Comparison of ENCODE assay signal across 18 cellular contexts in genomic region chr13:50275392-50276063, GRCh38.
DNase-seq lines count a peak whose midpoint lies in the region; ATAC-seq, FAIRE-seq and TF ChIP-seq lines count a peak whose summit lies in the region.
"Had no signal": no experiment of that assay in that cellular context is flagged by ENCODE, and none has a peak within 500 bp of the region (broad histone marks: within the 10 kb centered on the region; RNA-seq: fewer than 3 reads in every experiment).

No MANE protein-coding gene starts in this region.

- no peaks in the 10 kb centered on the region for H3K27me3 ChIP-seq in HepG2 (ENCODE audit: control insufficient read depth in 1 of 2, insufficient read depth in 2 of 2, low read length in 2 of 2)
- H3K27me3 ChIP-seq: neural progenitor cell had no signal

- no peak for TF ChIP-seq POLR2A in HepG2 (IDR thresholded peaks at IDR 0.05; ENCODE audit: insufficient read depth in 1 of 2, low read depth in 2 of 2, low read length in 2 of 2)

- no peak for TF ChIP-seq EP300 in HepG2 (IDR thresholded peaks at IDR 0.05; ENCODE audit: low read depth in 2 of 2, low read length in 2 of 2)
- no peak for TF ChIP-seq EP300 in HepG2 (CRISPR knock-in tag; IDR thresholded peaks at IDR 0.05; ENCODE audit: borderline replicate concordance)

- peaks cover 11% of the 10 kb centered on the region for H3K27me3 Mint-ChIP-seq in activated CD4-positive, alpha-beta memory T cell treated with anti-CD3 and anti-CD28 coated beads for 36 hours
- peaks cover 19% of the 10 kb centered on the region for H3K27me3 Mint-ChIP-seq in activated CD4-positive, alpha-beta memory T cell treated with anti-CD3 and anti-CD28 coated beads, Interleukin-2, amount 10 ng/mL, durations not matched to agents 7 days and 5 days
- H3K27me3 Mint-ChIP-seq: central memory CD8-positive, alpha-beta T cell had no signal

- H3K4me3 Mint-ChIP-seq in activated CD4-positive, alpha-beta memory T cell treated with anti-CD3 and anti-CD28 coated beads for 36 hours, result no peak overlapping the region
- H3K4me3 Mint-ChIP-seq in activated CD4-positive, alpha-beta memory T cell treated with anti-CD3 and anti-CD28 coated beads, Interleukin-2, amount 10 ng/mL, durations not matched to agents 7 days and 5 days, result no peak overlapping the region
- H3K4me3 Mint-ChIP-seq: activated T-cell treated with anti-CD3 and anti-CD28 coated beads, Interleukin-2, amount 50 U/mL, for 24 hours; central memory CD8-positive, alpha-beta T cell; HFFc6; memory B cell; neural progenitor cell had no signal

- no TSS peak for BruUV-seq in HepG2 (replicated peaks; lab: Mats Ljungman, UMichigan)

- DNase-seq in activated CD4-positive, alpha-beta memory T cell treated with anti-CD3 and anti-CD28 coated beads for 36 hours, result peak; percentile 18
- no peak for DNase-seq in activated CD4-positive, alpha-beta memory T cell treated with anti-CD3 and anti-CD28 coated beads, Interleukin-2, amount 10 ng/mL, durations not matched to agents 7 days and 5 days
- peak; percentile 5 to 60 for DNase-seq in T47D (ENCODE audit: low read depth in 1 of 2, low spot score in 1 of 2)
- peak; percentile 54 for DNase-seq in HepG2 (ENCODE audit: low spot score)
- DNase-seq: activated T-cell treated with anti-CD3 and anti-CD28 coated beads, Interleukin-2, amount 50 U/mL, for 24 hours; COR-L47; HFFc6; Kasumi-1; NK-92 treated with Interleukin-12 subunit alpha and Interleukin-12 subunit beta, amount 100 ng/mL, for 24 hours; retina had no signal

- H3K36me3 Mint-ChIP-seq in activated CD4-positive, alpha-beta memory T cell treated with anti-CD3 and anti-CD28 coated beads for 36 hours, result no peaks in the 10 kb centered on the region
- no peaks in the 10 kb centered on the region for H3K36me3 Mint-ChIP-seq in activated CD4-positive, alpha-beta memory T cell treated with anti-CD3 and anti-CD28 coated beads, Interleukin-2, amount 10 ng/mL, durations not matched to agents 7 days and 5 days (ENCODE audit: low read depth)
- H3K36me3 Mint-ChIP-seq: neural progenitor cell had no signal

- peaks cover 9% of the 10 kb centered on the region for H3K9me3 Mint-ChIP-seq in activated CD4-positive, alpha-beta memory T cell treated with anti-CD3 and anti-CD28 coated beads for 36 hours
- H3K9me3 Mint-ChIP-seq in activated CD4-positive, alpha-beta memory T cell treated with anti-CD3 and anti-CD28 coated beads, Interleukin-2, amount 10 ng/mL, durations not matched to agents 7 days and 5 days, result peaks cover 2% of the 10 kb centered on the region
- H3K9me3 Mint-ChIP-seq: central memory CD8-positive, alpha-beta T cell had no signal

- H3K4me2 ChIP-seq in HepG2 (ENCODE audit: low read depth, low read length), result no peak overlapping the region
- H3K4me2 ChIP-seq: neural progenitor cell had no signal

- intact Hi-C loops in activated CD4-positive, alpha-beta memory T cell treated with anti-CD3 and anti-CD28 coated beads for 36 hours (cut with micrococcal nuclease), result no loop called here
- intact Hi-C loops in HepG2 (cut with micrococcal nuclease; ENCODE audit: unreplicated experiment), result no loop called here

- TF ChIP-seq RAD21 in HepG2 (CRISPR knock-in tag; IDR thresholded peaks at IDR 0.05), result no peak

- H3K9me3 ChIP-seq in HepG2 (ENCODE audit: low read length), result peaks cover 10% of the 10 kb centered on the region

- no peak overlapping the region for H2AFZ ChIP-seq in HepG2 (ENCODE audit: low read length)
- H2AFZ ChIP-seq: neural progenitor cell had no signal

- H3K4me1 ChIP-seq in HepG2 (ENCODE audit: insufficient read depth, low read length), result peaks cover 7% of the 10 kb centered on the region; the same call in 1 of the 2 replicates

- WGBS in HepG2 (ENCODE audit: low lambda C conversion rate), result 88% methylated on average over 1 of the region's 1 CpG

- H4K20me1 ChIP-seq in HepG2 (ENCODE audit: insufficient read depth, low read length), result no peaks in the 10 kb centered on the region; the same call in 1 of the 2 replicates

- no peak overlapping the region for H3K4me3 ChIP-seq in HepG2 (replicated peaks in 1 of 3; ENCODE audit: insufficient read depth in 1 of 3, low read depth in 2 of 3, low read length in 3 of 3)
- H3K4me3 ChIP-seq: neural progenitor cell had no signal

- H3K9ac ChIP-seq in HepG2 (ENCODE audit: insufficient read depth, low read depth, low read length), result no peak overlapping the region
- H3K9ac ChIP-seq: neural progenitor cell had no signal

- in situ Hi-C loops in T47D (cut with HindIII; ENCODE audit: low pct_unique_long_range_greater_than_20kb, low sequenced_read_pairs), result no loop called here
- in situ Hi-C loops in HepG2 (cut with HindIII; ENCODE audit: extremely low pct_ligation_motif_present, low pct_unique_long_range_greater_than_20kb), result no loop called here

- CTCF ChIA-PET in activated CD4-positive, alpha-beta memory T cell treated with anti-CD3 and anti-CD28 coated beads for 36 hours (lab: Charles Lee), result interaction anchor here (1.2 kb wide), 1 partner anchor 299 kb away, joined by 4 read pairs; no protein-coding TSS in a partner anchor
- CTCF ChIA-PET in activated CD4-positive, alpha-beta memory T cell treated with anti-CD3 and anti-CD28 coated beads, Interleukin-2, amount 10 ng/mL, durations not matched to agents 7 days and 5 days (lab: Charles Lee), result no interaction called here
- CTCF ChIA-PET in HepG2 (lab: Yijun Ruan, JAX; ENCODE audit: low intra/inter-chr PET ratio, low total read pairs), result no interaction called here

- no peak for FAIRE-seq in HepG2 (lab: Jason Lieb, UNC)

- TF ChIP-seq CTCF in LNCAP (IDR thresholded peaks at IDR 0.05) (peak; percentile 32; the same call in 1 of the 2 replicates), HepG2 (CRISPR knock-in tag; IDR thresholded peaks at IDR 0.05) (no peak)

- H3K79me2 ChIP-seq in HepG2 (ENCODE audit: insufficient read depth, low read length), result peaks cover 21% of the 10 kb centered on the region

- ATAC-seq in HepG2 (peak; percentile 49; the same call in 2 of the 3 replicates), GM19328 (IDR thresholded peaks at IDR 0.05; ENCODE audit: unreplicated experiment) (no peak), HG03571 (IDR thresholded peaks at IDR 0.05; ENCODE audit: unreplicated experiment) (no peak), GM19023 (IDR thresholded peaks at IDR 0.05; ENCODE audit: unreplicated experiment) (no peak)
- ATAC-seq: Right ventricle myocardium inferior had no signal

- POLR2A ChIA-PET in activated CD4-positive, alpha-beta memory T cell treated with anti-CD3 and anti-CD28 coated beads for 36 hours (lab: Charles Lee), result no interaction called here
- POLR2A ChIA-PET in activated CD4-positive, alpha-beta memory T cell treated with anti-CD3 and anti-CD28 coated beads, Interleukin-2, amount 10 ng/mL, durations not matched to agents 7 days and 5 days (lab: Charles Lee), result no interaction called here
- POLR2A ChIA-PET in HepG2 (lab: Yijun Ruan, JAX), result no interaction called here

- H3K27ac Mint-ChIP-seq in activated CD4-positive, alpha-beta memory T cell treated with anti-CD3 and anti-CD28 coated beads for 36 hours, result no peak overlapping the region
- no peak overlapping the region for H3K27ac Mint-ChIP-seq in activated CD4-positive, alpha-beta memory T cell treated with anti-CD3 and anti-CD28 coated beads, Interleukin-2, amount 10 ng/mL, durations not matched to agents 7 days and 5 days
- H3K27ac Mint-ChIP-seq: activated T-cell treated with anti-CD3 and anti-CD28 coated beads, Interleukin-2, amount 50 U/mL, for 24 hours; HFFc6; memory B cell; neural progenitor cell had no signal

- no peaks in the 10 kb centered on the region for H3K4me1 Mint-ChIP-seq in activated CD4-positive, alpha-beta memory T cell treated with anti-CD3 and anti-CD28 coated beads for 36 hours (ENCODE audit: low read depth)
- no peaks in the 10 kb centered on the region for H3K4me1 Mint-ChIP-seq in activated CD4-positive, alpha-beta memory T cell treated with anti-CD3 and anti-CD28 coated beads, Interleukin-2, amount 10 ng/mL, durations not matched to agents 7 days and 5 days
- H3K4me1 Mint-ChIP-seq: neural progenitor cell had no signal

- H3K27ac ChIP-seq in HepG2 (ENCODE audit: extremely low read length, insufficient read depth, low read length), result no peak overlapping the region
- H3K27ac ChIP-seq: neural progenitor cell had no signal

- no peaks in the 10 kb centered on the region; a peak in 1 of 5 replicates for H3K36me3 ChIP-seq in HepG2 (replicated peaks in 1 of 2; ENCODE audit: control insufficient read depth in 1 of 2, insufficient read depth in 2 of 2, low read length in 2 of 2)
- H3K36me3 ChIP-seq: neural progenitor cell had no signal

TF ChIP-seq in HepG2, 621 proteins besides CTCF, POLR2A, EP300 and RAD21 (continues in another document):
- peak; percentile 84 for TF ChIP-seq ATF7 (IDR thresholded peaks at IDR 0.05)
- TF ChIP-seq ATF7 (CRISPR knock-in tag; IDR thresholded peaks at IDR 0.05), result no peak
- no peak for TF ChIP-seq SOX6 (IDR thresholded peaks at IDR 0.05)
- TF ChIP-seq SOX6 (CRISPR knock-in tag; IDR thresholded peaks at IDR 0.05), result 0 out of 2 replicates have a peak, but pooled peaks have one; percentile 17
- TF ChIP-seq, protein P1, sequence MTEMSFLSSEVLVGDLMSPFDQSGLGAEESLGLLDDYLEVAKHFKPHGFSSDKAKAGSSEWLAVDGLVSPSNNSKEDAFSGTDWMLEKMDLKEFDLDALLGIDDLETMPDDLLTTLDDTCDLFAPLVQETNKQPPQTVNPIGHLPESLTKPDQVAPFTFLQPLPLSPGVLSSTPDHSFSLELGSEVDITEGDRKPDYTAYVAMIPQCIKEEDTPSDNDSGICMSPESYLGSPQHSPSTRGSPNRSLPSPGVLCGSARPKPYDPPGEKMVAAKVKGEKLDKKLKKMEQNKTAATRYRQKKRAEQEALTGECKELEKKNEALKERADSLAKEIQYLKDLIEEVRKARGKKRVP (CRISPR knock-in tag; IDR thresholded peaks at IDR 0.05), result peak in 1 of 2 experiments; percentile 63; a peak in 1 of 4 replicates
- no peak for TF ChIP-seq ZNF468 (CRISPR knock-in tag; IDR thresholded peaks at IDR 0.05)
- TF ChIP-seq CEBPG (CRISPR knock-in tag; IDR thresholded peaks at IDR 0.05), result peak; percentile 49; the same call in 1 of the 2 replicates
- peak; percentile 55 for TF ChIP-seq FOXA3 (CRISPR knock-in tag; IDR thresholded peaks at IDR 0.05)
- TF ChIP-seq ZFP41 (CRISPR knock-in tag; IDR thresholded peaks at IDR 0.05; ENCODE audit: borderline replicate concordance), result no peak
- TF ChIP-seq CREB1 (IDR thresholded peaks at IDR 0.05), result peak; percentile 52; the same call in 1 of the 2 replicates
- TF ChIP-seq CREB1 (CRISPR knock-in tag; IDR thresholded peaks at IDR 0.05), result peak; percentile 46
